In the genomic region with DNA sequence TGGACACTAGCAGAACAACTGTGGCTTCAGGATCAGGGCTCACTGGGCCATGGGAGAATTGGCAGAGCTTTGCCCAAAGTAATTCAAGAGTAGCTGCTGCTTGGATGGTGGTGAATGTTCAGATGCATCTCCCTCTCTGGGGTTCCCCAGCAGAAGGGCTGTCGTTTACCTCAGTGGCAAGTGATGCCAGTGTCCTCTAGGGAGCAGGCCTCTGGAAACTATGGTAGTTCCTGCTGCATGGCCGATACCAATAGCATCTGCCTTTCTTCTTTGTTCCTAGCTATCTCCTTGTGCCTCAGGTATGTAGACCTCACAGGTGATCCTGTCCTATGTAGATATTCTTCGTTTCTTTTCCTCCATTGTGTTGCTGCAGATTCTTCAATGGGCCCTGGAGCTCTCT, we compare ENCODE assay signal across 40 cellular contexts.
"Had no signal": no experiment of that assay in that cellular context is flagged by ENCODE, and none has a peak within 500 bp of the region (broad histone marks: within the 10 kb centered on the region; RNA-seq: fewer than 3 reads in every experiment).

No MANE protein-coding gene starts in this region.

- DNase-seq: activated CD4-positive, alpha-beta memory T cell treated with anti-CD3 and anti-CD28 coated beads, Interleukin-2, amount 10 ng/mL, durations not matched to agents 7 days and 5 days; activated CD4-positive, alpha-beta T cell treated with anti-CD3 and anti-CD28 coated beads for 1 hour; activated CD4-positive, alpha-beta T cell treated with anti-CD3 and anti-CD28 coated beads for 36 hours; activated CD4-positive, alpha-beta T cell treated with anti-CD3 and anti-CD28 coated beads for 48 hours; activated CD4-positive, alpha-beta T cell treated with anti-CD3 and anti-CD28 coated beads, Interleukin-2, amount 10 ng/mL, durations not matched to agents 7 days and 5 days; activated CD4-positive, alpha-beta T cell treated with anti-CD3 and anti-CD28 coated beads, Interleukin-2, amount 50 U/mL, for 48 hours; activated CD4-positive, CD25-positive, alpha-beta regulatory T cell; activated CD8-positive, alpha-beta memory T cell treated with anti-CD3 and anti-CD28 coated beads for 24 hours; activated CD8-positive, alpha-beta memory T cell treated with anti-CD3 and anti-CD28 coated beads, Interleukin-2, amount 10 ng/mL, durations not matched to agents 7 days and 5 days; activated CD8-positive, alpha-beta memory T cell treated with anti-CD3 and anti-CD28 coated beads, Interleukin-2, amount 50 U/mL, for 48 hours; activated CD8-positive, alpha-beta T cell treated with anti-CD3 and anti-CD28 coated beads, Interleukin-2, amount 10 ng/mL, durations not matched to agents 7 days and 5 days; activated effector memory CD4-positive, alpha-beta T cell treated with anti-CD3 and anti-CD28 coated beads, Interleukin-2, amount 50 U/mL, for 16 hours; activated gamma-delta T cell treated with Interleukin-2 at 50 U/mL for 16 hours; activated naive CD4-positive, alpha-beta T cell; activated naive CD4-positive, alpha-beta T cell treated with anti-CD3 and anti-CD28 coated beads for 36 hours; activated naive CD4-positive, alpha-beta T cell treated with anti-CD3 and anti-CD28 coated beads, Interleukin-2, amount 50 U/mL, for 16 hours; activated naive CD8-positive, alpha-beta T cell treated with anti-CD3 and anti-CD28 coated beads for 36 hours; activated T-cell treated with anti-CD3 and anti-CD28 coated beads, Interleukin-2, amount 50 U/mL, for 24 hours; activated T-cell treated with anti-CD3 and anti-CD28 coated beads, Interleukin-2, amount 50 U/mL, for 48 hours; adrenal gland; amniotic stem cell; aorta; body of pancreas; brain microvascular endothelial cell; caudate nucleus; cerebellar nuclear complex; T-helper 1 cell; T-helper 2 cell; T-helper 9 cell had no signal

- H3K4me3 Mint-ChIP-seq: activated CD4-positive, alpha-beta memory T cell treated with anti-CD3 and anti-CD28 coated beads, Interleukin-2, amount 10 ng/mL, durations not matched to agents 7 days and 5 days; activated CD4-positive, alpha-beta T cell treated with anti-CD3 and anti-CD28 coated beads for 36 hours; activated CD4-positive, alpha-beta T cell treated with anti-CD3 and anti-CD28 coated beads, Interleukin-2, amount 10 ng/mL, durations not matched to agents 7 days and 5 days; activated CD8-positive, alpha-beta memory T cell treated with anti-CD3 and anti-CD28 coated beads, Interleukin-2, amount 10 ng/mL, durations not matched to agents 7 days and 5 days; activated CD8-positive, alpha-beta T cell treated with anti-CD3 and anti-CD28 coated beads, Interleukin-2, amount 10 ng/mL, durations not matched to agents 7 days and 5 days; activated naive CD4-positive, alpha-beta T cell treated with anti-CD3 and anti-CD28 coated beads for 36 hours; activated naive CD8-positive, alpha-beta T cell treated with anti-CD3 and anti-CD28 coated beads for 36 hours; activated T-cell treated with anti-CD3 and anti-CD28 coated beads, Interleukin-2, amount 50 U/mL, for 24 hours; central memory CD8-positive, alpha-beta T cell; T-helper 1 cell treated with Interleukin-12 subunit alpha and Interleukin-12 subunit beta and Interleukin-4 antibody, amounts not matched to agents 30 μg/mL and 1 μg/mL, for 36 hours; T-helper 2 cell treated with Interferon-gamma antibody and Interleukin-4, amounts not matched to agents 5 μg/mL and 100 μg/mL, for 36 hours had no signal

- ATAC-seq: activated CD4-positive, alpha-beta T cell treated with anti-CD3 and anti-CD28 coated beads for 36 hours; activated CD4-positive, CD25-positive, alpha-beta regulatory T cell treated with anti-CD3 and anti-CD28 coated beads, Interleukin-2, amount 50 U/mL, for 24 hours; activated CD8-positive, alpha-beta memory T cell treated with anti-CD3 and anti-CD28 coated beads, Interleukin-2, amount 10 ng/mL, durations not matched to agents 7 days and 5 days; activated CD8-positive, alpha-beta T cell treated with anti-CD3 and anti-CD28 coated beads, Interleukin-2, amount 10 ng/mL, durations not matched to agents 7 days and 5 days; activated naive CD4-positive, alpha-beta T cell treated with anti-CD3 and anti-CD28 coated beads, Interleukin-2, amount 50 U/mL, for 72 hours; body of pancreas had no signal

- H3K4me1 Mint-ChIP-seq: activated CD4-positive, alpha-beta memory T cell treated with anti-CD3 and anti-CD28 coated beads, Interleukin-2, amount 10 ng/mL, durations not matched to agents 7 days and 5 days; activated CD4-positive, alpha-beta T cell treated with anti-CD3 and anti-CD28 coated beads for 36 hours; activated CD8-positive, alpha-beta memory T cell treated with anti-CD3 and anti-CD28 coated beads, Interleukin-2, amount 10 ng/mL, durations not matched to agents 7 days and 5 days; activated naive CD8-positive, alpha-beta T cell treated with anti-CD3 and anti-CD28 coated beads for 36 hours; central memory CD8-positive, alpha-beta T cell had no signal

- H3K9me3 Mint-ChIP-seq: activated CD4-positive, alpha-beta memory T cell treated with anti-CD3 and anti-CD28 coated beads, Interleukin-2, amount 10 ng/mL, durations not matched to agents 7 days and 5 days; activated CD4-positive, alpha-beta T cell treated with anti-CD3 and anti-CD28 coated beads, Interleukin-2, amount 10 ng/mL, durations not matched to agents 7 days and 5 days; activated naive CD4-positive, alpha-beta T cell treated with anti-CD3 and anti-CD28 coated beads for 36 hours; activated naive CD4-positive, alpha-beta T cell treated with anti-CD3 and anti-CD28 coated beads, Interleukin-2, amount 50 U/mL, for 72 hours; activated naive CD8-positive, alpha-beta T cell treated with anti-CD3 and anti-CD28 coated beads for 36 hours; activated T-cell treated with anti-CD3 and anti-CD28 coated beads, Interleukin-2, amount 50 U/mL, for 24 hours; activated T-helper 2 cell treated with anti-CD3 and anti-CD28 coated beads, Interferon-gamma antibody, Interleukin-2, Interleukin-4, amounts not matched to agents 10 μg/mL and 5 μg/mL and 100 μg/mL, durations not matched to agents 14 hours and 24 hours and 36 hours; central memory CD8-positive, alpha-beta T cell; T-helper 1 cell treated with Interleukin-12 subunit alpha and Interleukin-12 subunit beta and Interleukin-4 antibody, amounts not matched to agents 30 μg/mL and 1 μg/mL, for 36 hours; T-helper 2 cell treated with Interferon-gamma antibody and Interleukin-4, amounts not matched to agents 5 μg/mL and 100 μg/mL, for 36 hours had no signal

- H3K36me3 Mint-ChIP-seq: activated naive CD4-positive, alpha-beta T cell treated with anti-CD3 and anti-CD28 coated beads, Interleukin-2, amount 50 U/mL, for 72 hours had no signal

- H3K9me3 ChIP-seq: adrenal gland, body of pancreas, breast epithelium had no signal

- H3K27ac ChIP-seq: adrenal gland, body of pancreas, brain microvascular endothelial cell, breast epithelium, cardiac muscle cell, VCaP had no signal

- FAIRE-seq: astrocyte, TTC549 had no signal

- H3K27me3 ChIP-seq: adrenal gland, body of pancreas, brain microvascular endothelial cell, breast epithelium, cardiac muscle cell had no signal

- H3K27ac Mint-ChIP-seq: activated CD4-positive, alpha-beta memory T cell treated with anti-CD3 and anti-CD28 coated beads, Interleukin-2, amount 10 ng/mL, durations not matched to agents 7 days and 5 days; activated CD4-positive, alpha-beta T cell treated with anti-CD3 and anti-CD28 coated beads for 36 hours; activated CD4-positive, alpha-beta T cell treated with anti-CD3 and anti-CD28 coated beads, Interleukin-2, amount 10 ng/mL, durations not matched to agents 7 days and 5 days; activated CD8-positive, alpha-beta memory T cell treated with anti-CD3 and anti-CD28 coated beads, Interleukin-2, amount 10 ng/mL, durations not matched to agents 7 days and 5 days; activated CD8-positive, alpha-beta T cell treated with anti-CD3 and anti-CD28 coated beads, Interleukin-2, amount 10 ng/mL, durations not matched to agents 7 days and 5 days; activated naive CD4-positive, alpha-beta T cell treated with anti-CD3 and anti-CD28 coated beads for 36 hours; activated naive CD4-positive, alpha-beta T cell treated with anti-CD3 and anti-CD28 coated beads, Interleukin-2, amount 50 U/mL, for 72 hours; activated naive CD8-positive, alpha-beta T cell treated with anti-CD3 and anti-CD28 coated beads for 36 hours; activated T-helper 2 cell treated with anti-CD3 and anti-CD28 coated beads, Interferon-gamma antibody, Interleukin-2, Interleukin-4, amounts not matched to agents 10 μg/mL and 5 μg/mL and 100 μg/mL, durations not matched to agents 14 hours and 24 hours and 36 hours; T-helper 1 cell treated with Interleukin-12 subunit alpha and Interleukin-12 subunit beta and Interleukin-4 antibody, amounts not matched to agents 30 μg/mL and 1 μg/mL, for 36 hours; T-helper 2 cell treated with Interferon-gamma antibody and Interleukin-4, amounts not matched to agents 5 μg/mL and 100 μg/mL, for 36 hours had no signal

- H3K4me1 ChIP-seq: adrenal gland, body of pancreas, breast epithelium had no signal

- H3K4me3 ChIP-seq: adrenal gland, body of pancreas, breast epithelium, cardiac muscle cell had no signal

- H3K27me3 Mint-ChIP-seq: activated CD4-positive, alpha-beta memory T cell treated with anti-CD3 and anti-CD28 coated beads, Interleukin-2, amount 10 ng/mL, durations not matched to agents 7 days and 5 days; activated CD4-positive, alpha-beta T cell treated with anti-CD3 and anti-CD28 coated beads for 36 hours; activated CD4-positive, alpha-beta T cell treated with anti-CD3 and anti-CD28 coated beads, Interleukin-2, amount 10 ng/mL, durations not matched to agents 7 days and 5 days; activated CD8-positive, alpha-beta memory T cell treated with anti-CD3 and anti-CD28 coated beads, Interleukin-2, amount 10 ng/mL, durations not matched to agents 7 days and 5 days; activated naive CD8-positive, alpha-beta T cell treated with anti-CD3 and anti-CD28 coated beads for 36 hours; activated T-cell treated with anti-CD3 and anti-CD28 coated beads, Interleukin-2, amount 50 U/mL, for 24 hours; central memory CD8-positive, alpha-beta T cell had no signal

- H3K36me3 ChIP-seq: adrenal gland, brain microvascular endothelial cell, breast epithelium, cardiac muscle cell had no signal
